ENCODE assay signal across 9 cellular contexts in the genomic region with DNA sequence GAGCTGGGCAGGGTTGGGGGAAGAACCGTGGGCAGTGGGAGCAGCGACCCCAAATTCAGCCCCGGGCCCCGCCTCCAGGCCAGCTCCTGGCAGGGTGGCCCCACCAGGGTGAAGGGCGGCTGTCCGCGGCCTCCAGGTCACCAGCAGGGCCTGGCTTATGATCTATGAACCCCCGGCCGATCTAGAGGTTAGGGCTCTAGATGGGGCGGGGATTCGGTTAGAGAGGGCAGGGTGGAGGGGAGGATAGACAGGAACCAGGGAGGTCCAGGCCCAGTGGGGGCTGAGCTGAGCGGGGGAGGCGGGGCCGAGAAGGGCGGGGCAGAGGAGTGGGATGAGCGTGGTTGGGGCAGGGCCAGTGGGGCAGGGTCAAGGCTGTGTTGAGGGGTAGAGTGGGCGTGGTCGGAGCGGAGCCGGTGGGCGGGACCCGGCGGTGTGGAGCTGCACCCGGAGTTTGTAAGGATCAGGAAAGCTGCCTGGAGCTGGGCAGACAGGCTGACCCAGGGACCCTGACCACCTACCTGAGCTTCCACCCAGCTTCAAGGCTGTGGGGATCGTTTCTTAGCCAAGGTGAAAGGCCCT. TPM values are rescaled to one million over a fixed set of nuclear protein-coding genes. Genes with fewer than 3 reads are reported as not detected.
DNase-seq lines count a peak whose midpoint lies in the region; ATAC-seq, FAIRE-seq and TF ChIP-seq lines count a peak whose summit lies in the region.
"Had no signal": no experiment of that assay in that cellular context is flagged by ENCODE, and none has a peak within 500 bp of the region (broad histone marks: within the 10 kb centered on the region; RNA-seq: fewer than 3 reads in every experiment).

No MANE protein-coding gene starts in this region.

- H3K27ac ChIP-seq in osteoblast (ENCODE audit: low read depth, low read length) (peak overlapping the region; percentile 37), upper lobe of left lung (peak overlapping the region; percentile 15 to 87 (median 82))

- H3K27me3 Mint-ChIP-seq in activated T-helper 17 cell treated with anti-CD3 and anti-CD28 coated beads, Interleukin-2, amount 50 U/mL, for 72 hours = peaks cover 18% of the 10 kb centered on the region

- H3K27ac Mint-ChIP-seq in activated T-helper 17 cell treated with anti-CD3 and anti-CD28 coated beads, Interleukin-2, amount 50 U/mL, for 72 hours = no peak overlapping the region

- TF ChIP-seq POLR2A in upper lobe of left lung (IDR thresholded peaks at IDR 0.05) = peak in 1 of 4 donors; percentile 57

- H3K36me3 ChIP-seq in osteoblast (ENCODE audit: insufficient read depth, low read length) (no peaks in the 10 kb centered on the region), upper lobe of left lung (no peaks in the 10 kb centered on the region)

- H3K4me2 ChIP-seq in osteoblast (ENCODE audit: insufficient read depth, low read length) = peak overlapping the region; percentile 86

- no peaks in the 10 kb centered on the region for H3K4me1 Mint-ChIP-seq in activated T-helper 17 cell treated with anti-CD3 and anti-CD28 coated beads, Interleukin-2, amount 50 U/mL, for 72 hours

- TF ChIP-seq EP300 in upper lobe of left lung (IDR thresholded peaks at IDR 0.05) = no peak

- H3K4me3 Mint-ChIP-seq in activated T-helper 17 cell treated with anti-CD3 and anti-CD28 coated beads, Interleukin-2, amount 50 U/mL, for 72 hours = peak overlapping the region; percentile 48

- H3K27me3 ChIP-seq in osteoblast (ENCODE audit: insufficient read depth, low read length) = no peaks in the 10 kb centered on the region
- H3K27me3 ChIP-seq in upper lobe of left lung = no peaks in the 10 kb centered on the region

- H3K79me2 ChIP-seq in osteoblast (ENCODE audit: insufficient read depth, low read length) = no peaks in the 10 kb centered on the region

- intact Hi-C loops in Right ventricle myocardium inferior (cut with DNase I) = loop anchor here (5.0 kb wide), 3 partner anchors 34 to 51 kb away; no protein-coding TSS in a partner anchor

- no peak for TF ChIP-seq CTCF in osteoblast (IDR thresholded peaks at IDR 0.05; ENCODE audit: extremely low read depth, low read depth, low read length)
- no peak for TF ChIP-seq CTCF in upper lobe of left lung (IDR thresholded peaks at IDR 0.05)

- H3K9me3 ChIP-seq in osteoblast (ENCODE audit: low read depth, low read length) = no peaks in the 10 kb centered on the region
- H3K9me3 ChIP-seq in upper lobe of left lung = no peaks in the 10 kb centered on the region

- H4K20me1 ChIP-seq in osteoblast (ENCODE audit: insufficient read depth, low read length) = no peaks in the 10 kb centered on the region

- ATAC-seq in activated T-helper 17 cell treated with anti-CD3 and anti-CD28 coated beads, Interleukin-2, amount 50 U/mL, for 72 hours (replicated peaks) = peak; percentile 55
- ATAC-seq in Right ventricle myocardium inferior (peak; percentile 95), upper lobe of left lung (ENCODE audit: low FRiP score in 2 of 2) (peak; percentile 84 to 87), GM19455 (IDR thresholded peaks at IDR 0.05; ENCODE audit: unreplicated experiment) (no peak), GM18520 (IDR thresholded peaks at IDR 0.05; ENCODE audit: unreplicated experiment) (no peak)

- WGBS in upper lobe of left lung, 2 donors = 25 to 26% methylated on average over 20 to 24 of the region's 25 CpGs

- DNase-seq in LHCN-M2 (ENCODE audit: low read depth) (peak; percentile 5), Right ventricle myocardium inferior (ENCODE audit: missing footprints) (peak; percentile 93), osteoblast (ENCODE audit: insufficient read length, low spot score, missing footprints) (peak; percentile 80), upper lobe of left lung (peak; percentile 91 to 95), urothelium cell line (ENCODE audit: low spot score) (no peak)

- peak overlapping the region; percentile 88 for H2AFZ ChIP-seq in osteoblast (ENCODE audit: low read length)

- H3K36me3 Mint-ChIP-seq in activated T-helper 17 cell treated with anti-CD3 and anti-CD28 coated beads, Interleukin-2, amount 50 U/mL, for 72 hours (ENCODE audit: low read depth) = no peaks in the 10 kb centered on the region

- H3K4me1 ChIP-seq in osteoblast (ENCODE audit: insufficient read depth, low read length) (peaks cover 15% of the 10 kb centered on the region), upper lobe of left lung (peaks cover 20 to 24% (median 22%) of the 10 kb centered on the region in 4 donors)

- H3K4me3 ChIP-seq in osteoblast (ENCODE audit: insufficient read depth, low read length) = peak overlapping the region; percentile 54
- peak overlapping the region in 3 of 4 donors; percentile 27 to 45 (median 43) for H3K4me3 ChIP-seq in upper lobe of left lung

- H3K9me3 Mint-ChIP-seq in activated T-helper 17 cell treated with anti-CD3 and anti-CD28 coated beads, Interleukin-2, amount 50 U/mL, for 72 hours = no peaks in the 10 kb centered on the region

- no peak for FAIRE-seq in urothelium cell line (lab: Jason Lieb, UNC)

RNA-seq across cellular contexts. Expression of a gene that starts 29.3 kb away (rescaled TPM):
- not detected in 2 replicates for total RNA-seq in LHCN-M2 (2014; rRNA removed)
- polyA plus RNA-seq in LHCN-M2 (2012) = not detected
- not detected for total RNA-seq in activated T-helper 17 cell treated with anti-CD3 and anti-CD28 coated beads, Interleukin-2, amount 50 U/mL, for 72 hours
- total RNA-seq in Right ventricle myocardium inferior = not detected
- total RNA-seq in osteoblast = not detected in 2 replicates
- not detected for total RNA-seq in upper lobe of left lung
- total RNA-seq: subcutaneous adipose tissue had no signal

RNA-seq across cellular contexts. Expression of a gene that starts 36.6 kb away (rescaled TPM):
- not detected in 2 replicates for total RNA-seq in LHCN-M2 (2014; rRNA removed)
- polyA plus RNA-seq in LHCN-M2 (2012) = not detected
- total RNA-seq in activated T-helper 17 cell treated with anti-CD3 and anti-CD28 coated beads, Interleukin-2, amount 50 U/mL, for 72 hours = not detected
- 1.5 TPM for total RNA-seq in Right ventricle myocardium inferior
- not detected in 2 replicates for total RNA-seq in osteoblast
- 10 to 100 TPM in 5 of 6 donors, 1 to 10 TPM in 1; 7.6 to 84.9 (median 35.4) TPM for total RNA-seq in upper lobe of left lung

Comparison
In these comparisons a context has a peak if more than half of its experiments do, and no peak if none do; other contexts are left out.
1. ATAC-seq: peak in activated T-helper 17 cell treated with anti-CD3 and anti-CD28 coated beads, Interleukin-2, amount 50 U/mL, for 72 hours (single experiment), Right ventricle myocardium inferior (single experiment) and upper lobe of left lung (2 of 2); none in GM19455 (single experiment) and GM18520 (single experiment).